ENCODE assay signal across 8 cellular contexts in genomic region chr6:116764961-116765841, GRCh38. TPM values are rescaled to one million over a fixed set of nuclear protein-coding genes. Genes with fewer than 3 reads are reported as not detected.
A peak's percentile ranks its signal among the peaks of the same experiment; 100 is the strongest.
DNase-seq lines count a peak whose midpoint lies in the region; ATAC-seq and TF ChIP-seq lines count a peak whose summit lies in the region.

FAM162B (minus strand) TSS chr6:116765719; CDS start chr6:116765576, 143 bp downstream.

- intact Hi-C loops in left cardiac atrium (cut with DNase I), result no loop called here

- DNase-seq in activated T-cell treated with anti-CD3 and anti-CD28 coated beads, Interleukin-2, amount 50 U/mL, for 24 hours, result no peak
- DNase-seq in activated T-cell treated with anti-CD3 and anti-CD28 coated beads for 4 hours (no peak), left cardiac atrium (peak; percentile 39), progenitor cell of endocrine pancreas (ENCODE audit: low spot score, unreplicated experiment) (peak; percentile 38), SHP77 (lab: John Stamatoyannopoulos, UW) (no peak)

- no peaks in the 10 kb centered on the region for H3K36me3 Mint-ChIP-seq in activated T-cell treated with anti-CD3 and anti-CD28 coated beads, Interleukin-2, amount 50 U/mL, for 24 hours (ENCODE audit: low read depth)
- H3K36me3 Mint-ChIP-seq in activated T-helper 17 cell treated with anti-CD3 and anti-CD28 coated beads, Interleukin-2, amount 50 U/mL, for 72 hours (ENCODE audit: low read depth), result no peaks in the 10 kb centered on the region
- no peaks in the 10 kb centered on the region for H3K36me3 Mint-ChIP-seq in progenitor cell of endocrine pancreas (ENCODE audit: insufficient read depth)

- no peaks in the 10 kb centered on the region for H3K9me3 Mint-ChIP-seq in activated T-cell treated with anti-CD3 and anti-CD28 coated beads, Interleukin-2, amount 50 U/mL, for 24 hours
- no peaks in the 10 kb centered on the region for H3K9me3 Mint-ChIP-seq in activated T-helper 17 cell treated with anti-CD3 and anti-CD28 coated beads, Interleukin-2, amount 50 U/mL, for 72 hours
- H3K9me3 Mint-ChIP-seq in progenitor cell of endocrine pancreas (ENCODE audit: low read depth), result no peaks in the 10 kb centered on the region

- H3K4me3 Mint-ChIP-seq in activated T-cell treated with anti-CD3 and anti-CD28 coated beads, Interleukin-2, amount 50 U/mL, for 24 hours, result peak within 1 kb of the TSS; percentile 66
- peak within 1 kb of the TSS; percentile 62 for H3K4me3 Mint-ChIP-seq in activated T-helper 17 cell treated with anti-CD3 and anti-CD28 coated beads, Interleukin-2, amount 50 U/mL, for 72 hours
- H3K4me3 Mint-ChIP-seq in progenitor cell of endocrine pancreas (ENCODE audit: low read depth), result peak within 1 kb of the TSS; percentile 74

- peaks cover 64% of the 10 kb centered on the region for H3K27me3 Mint-ChIP-seq in activated T-cell treated with anti-CD3 and anti-CD28 coated beads, Interleukin-2, amount 50 U/mL, for 24 hours
- peaks cover 48% of the 10 kb centered on the region for H3K27me3 Mint-ChIP-seq in activated T-helper 17 cell treated with anti-CD3 and anti-CD28 coated beads, Interleukin-2, amount 50 U/mL, for 72 hours
- H3K27me3 Mint-ChIP-seq in progenitor cell of endocrine pancreas, result peaks cover 44% of the 10 kb centered on the region

- TF ChIP-seq CTCF in progenitor cell of endocrine pancreas (IDR thresholded peaks at IDR 0.05; ENCODE audit: unreplicated experiment), result no peak

- H3K4me1 Mint-ChIP-seq in activated T-cell treated with anti-CD3 and anti-CD28 coated beads, Interleukin-2, amount 50 U/mL, for 24 hours (ENCODE audit: low read depth), result peaks cover 10% of the 10 kb centered on the region
- H3K4me1 Mint-ChIP-seq in activated T-helper 17 cell treated with anti-CD3 and anti-CD28 coated beads, Interleukin-2, amount 50 U/mL, for 72 hours, result peaks cover 8% of the 10 kb centered on the region
- peaks cover 4% of the 10 kb centered on the region for H3K4me1 Mint-ChIP-seq in progenitor cell of endocrine pancreas (ENCODE audit: low read depth)

- ATAC-seq in activated T-helper 17 cell treated with anti-CD3 and anti-CD28 coated beads, Interleukin-2, amount 50 U/mL, for 72 hours (replicated peaks), result no peak
- peak; percentile 76 to 88 for ATAC-seq in left cardiac atrium
- no peak for ATAC-seq in HG03520 (IDR thresholded peaks at IDR 0.05; ENCODE audit: unreplicated experiment)
- ATAC-seq in GM18858 (IDR thresholded peaks at IDR 0.05; ENCODE audit: unreplicated experiment), result no peak

- H3K27ac Mint-ChIP-seq in activated T-cell treated with anti-CD3 and anti-CD28 coated beads, Interleukin-2, amount 50 U/mL, for 24 hours, result no peak within 1 kb of the TSS
- no peak within 1 kb of the TSS for H3K27ac Mint-ChIP-seq in activated T-helper 17 cell treated with anti-CD3 and anti-CD28 coated beads, Interleukin-2, amount 50 U/mL, for 72 hours
- no peak within 1 kb of the TSS for H3K27ac Mint-ChIP-seq in progenitor cell of endocrine pancreas

RNA-seq across cellular contexts. Expression of gene FAM162B, which starts in this region (rescaled TPM):
- not detected for total RNA-seq in activated T-helper 17 cell treated with anti-CD3 and anti-CD28 coated beads, Interleukin-2, amount 50 U/mL, for 72 hours
- 1 to 10 TPM; 2.0 to 5.2 TPM for total RNA-seq in left cardiac atrium
- total RNA-seq in progenitor cell of endocrine pancreas, result 1.5 and 2.5 TPM in 2 replicates

Comparison
In these comparisons a context has a peak if more than half of its experiments do, and no peak if none do; other contexts are left out.
1. DNase-seq: peak in left cardiac atrium (single experiment) and progenitor cell of endocrine pancreas (single experiment); none in activated T-cell treated with anti-CD3 and anti-CD28 coated beads, Interleukin-2, amount 50 U/mL, for 24 hours (single experiment), activated T-cell treated with anti-CD3 and anti-CD28 coated beads for 4 hours (single experiment) and SHP77 (0 of 2).
2. ATAC-seq: peak in left cardiac atrium (2 of 2); none in activated T-helper 17 cell treated with anti-CD3 and anti-CD28 coated beads, Interleukin-2, amount 50 U/mL, for 72 hours (single experiment), HG03520 (single experiment) and GM18858 (single experiment).
3. Peak in every context shown above with its lines, with median percentiles within 50 percentile points of each other: H3K4me3 Mint-ChIP-seq.